ENCODE assay signal across 8 cellular contexts in genomic region chr22:36331306-36331911, GRCh38. TPM values are rescaled to one million over a fixed set of nuclear protein-coding genes. Genes with fewer than 3 reads are reported as not detected.
A peak's percentile ranks its signal among the peaks of the same experiment; 100 is the strongest.
DNase-seq lines count a peak whose midpoint lies in the region; ATAC-seq and TF ChIP-seq lines count a peak whose summit lies in the region.

No MANE protein-coding gene starts in this region.

- peaks cover 98% of the 10 kb centered on the region for H3K4me1 Mint-ChIP-seq in activated CD8-positive, alpha-beta memory T cell treated with anti-CD3 and anti-CD28 coated beads, Interleukin-2, amount 10 ng/mL, durations not matched to agents 7 days and 5 days
- H3K4me1 Mint-ChIP-seq in naive thymus-derived CD4-positive, alpha-beta T cell = peaks cover 84 to 100% (median 98%) of the 10 kb centered on the region in 7 donors

- H3K9me3 ChIP-seq in naive thymus-derived CD4-positive, alpha-beta T cell (ENCODE audit: control insufficient read depth in 2 of 3, low read length in 3 of 3) = no peaks in the 10 kb centered on the region

- peak overlapping the region; percentile 77 for H3K4me3 Mint-ChIP-seq in activated CD8-positive, alpha-beta memory T cell treated with anti-CD3 and anti-CD28 coated beads, Interleukin-2, amount 10 ng/mL, durations not matched to agents 7 days and 5 days
- peak overlapping the region; percentile 83 to 95 (median 92) for H3K4me3 Mint-ChIP-seq in naive thymus-derived CD4-positive, alpha-beta T cell

- no peak for TF ChIP-seq CTCF in GM12875 (IDR thresholded peaks at IDR 0.05; ENCODE audit: borderline replicate concordance, insufficient read depth, low read depth, low read length)

- H3K9me3 Mint-ChIP-seq in activated CD8-positive, alpha-beta memory T cell treated with anti-CD3 and anti-CD28 coated beads, Interleukin-2, amount 10 ng/mL, durations not matched to agents 7 days and 5 days (ENCODE audit: low read depth) = no peaks in the 10 kb centered on the region
- peaks cover 0 to 3% (median 0%) of the 10 kb centered on the region in 11 donors for H3K9me3 Mint-ChIP-seq in naive thymus-derived CD4-positive, alpha-beta T cell

- CTCF ChIA-PET in activated CD8-positive, alpha-beta memory T cell treated with anti-CD3 and anti-CD28 coated beads, Interleukin-2, amount 10 ng/mL, durations not matched to agents 7 days and 5 days (lab: Charles Lee) = interaction anchor here (0.7 to 6.1 kb wide), 19 partner anchors 9 to 139 kb away, joined by 3 to 45 read pairs (median 5); partner anchors contain the start of genes APOL2 and MYH9
- CTCF ChIA-PET in naive thymus-derived CD4-positive, alpha-beta T cell (lab: Charles Lee) = interaction anchor here (0.7 to 3.4 kb wide), 6 partner anchors 19 to 139 kb away, joined by 3 to 31 read pairs (median 6); no protein-coding TSS in a partner anchor

- intact Hi-C loops in naive thymus-derived CD4-positive, alpha-beta T cell (cut with micrococcal nuclease) = loop anchor here (1.0 to 2.0 kb wide), 5 partner anchors 8 to 151 kb away; no protein-coding TSS in a partner anchor

- peak overlapping the region; percentile 41 for H3K4me3 ChIP-seq in GM12875 (ENCODE audit: low read depth, low read length)
- H3K4me3 ChIP-seq in naive thymus-derived CD4-positive, alpha-beta T cell (ENCODE audit: low read length) = peak overlapping the region; percentile 57

- peak overlapping the region; percentile 99 for H3K27ac Mint-ChIP-seq in activated CD8-positive, alpha-beta memory T cell treated with anti-CD3 and anti-CD28 coated beads, Interleukin-2, amount 10 ng/mL, durations not matched to agents 7 days and 5 days
- H3K27ac Mint-ChIP-seq in naive thymus-derived CD4-positive, alpha-beta T cell = peak overlapping the region; percentile 96 to 100 (median 99)

- peaks cover 10 to 45% (median 13%) of the 10 kb centered on the region in 3 experiments for H3K36me3 ChIP-seq in naive thymus-derived CD4-positive, alpha-beta T cell (ENCODE audit: control insufficient read depth in 2 of 3, insufficient read depth in 3 of 3, low read length in 3 of 3)

- DNase-seq in NCI-H510A treated with DMSO at 0.1 percent for 48 hours (lab: John Stamatoyannopoulos, UW) = peak; percentile 88
- DNase-seq in activated CD8-positive, alpha-beta memory T cell treated with anti-CD3 and anti-CD28 coated beads, Interleukin-2, amount 10 ng/mL, durations not matched to agents 7 days and 5 days = peak; percentile 94
- DNase-seq in naive thymus-derived CD4-positive, alpha-beta T cell = peak; percentile 42 to 83 (median 73)
- DNase-seq in stromal cell of bone marrow (ENCODE audit: low read depth) = peak; percentile 82
- DNase-seq in putamen (ENCODE audit: low spot score) = no peak

- peak overlapping the region; percentile 82 for H3K27ac ChIP-seq in naive thymus-derived CD4-positive, alpha-beta T cell (ENCODE audit: low read depth, low read length)

- H3K36me3 Mint-ChIP-seq in activated CD8-positive, alpha-beta memory T cell treated with anti-CD3 and anti-CD28 coated beads, Interleukin-2, amount 10 ng/mL, durations not matched to agents 7 days and 5 days = peaks cover 82% of the 10 kb centered on the region
- peaks cover 6 to 69% (median 40%) of the 10 kb centered on the region in 5 donors for H3K36me3 Mint-ChIP-seq in naive thymus-derived CD4-positive, alpha-beta T cell

- ATAC-seq in HG02870 (IDR thresholded peaks at IDR 0.05; ENCODE audit: unreplicated experiment) = peak; percentile 61
- ATAC-seq in activated CD8-positive, alpha-beta memory T cell treated with anti-CD3 and anti-CD28 coated beads, Interleukin-2, amount 10 ng/mL, durations not matched to agents 7 days and 5 days = peak; percentile 61
- ATAC-seq in esophagus mucosa = peak; percentile 64
- peak; percentile 78 for ATAC-seq in naive thymus-derived CD4-positive, alpha-beta T cell

- H3K27me3 ChIP-seq in naive thymus-derived CD4-positive, alpha-beta T cell (ENCODE audit: control insufficient read depth in 2 of 2, insufficient read depth in 2 of 2, low read length in 2 of 2) = no peaks in the 10 kb centered on the region

- H3K27me3 Mint-ChIP-seq in activated CD8-positive, alpha-beta memory T cell treated with anti-CD3 and anti-CD28 coated beads, Interleukin-2, amount 10 ng/mL, durations not matched to agents 7 days and 5 days = no peaks in the 10 kb centered on the region
- no peaks in the 10 kb centered on the region for H3K27me3 Mint-ChIP-seq in naive thymus-derived CD4-positive, alpha-beta T cell

- POLR2A ChIA-PET in naive thymus-derived CD4-positive, alpha-beta T cell (lab: Charles Lee) = interaction anchor here (0.6 to 47.8 kb wide), 18 partner anchors 9 to 171 kb away, joined by 3 to 1512 read pairs (median 4); partner anchors contain the start of genes APOL3, MYH9 and TXN2

- H3K4me1 ChIP-seq in naive thymus-derived CD4-positive, alpha-beta T cell (ENCODE audit: control insufficient read depth in 2 of 2, insufficient read depth in 2 of 2, low read length in 2 of 2) = peaks cover 87 to 92% of the 10 kb centered on the region in 2 donors

RNA-seq across cellular contexts. Expression of gene MYH9, which starts 56.4 kb away (rescaled TPM):
- total RNA-seq in activated CD8-positive, alpha-beta memory T cell treated with anti-CD3 and anti-CD28 coated beads, Interleukin-2, amount 10 ng/mL, durations not matched to agents 7 days and 5 days = 100 to 1,000 TPM; 695 to 913 TPM
- 487 TPM for total RNA-seq in esophagus mucosa
- total RNA-seq in naive thymus-derived CD4-positive, alpha-beta T cell = 100 to 1,000 TPM; 650 to 900 (median 803) TPM
- 100 to 1,000 TPM in 1 of 2 donors, 10 to 100 TPM in 1; 95.5 to 501 TPM for polyA plus RNA-seq in naive thymus-derived CD4-positive, alpha-beta T cell
